In the genomic region with DNA sequence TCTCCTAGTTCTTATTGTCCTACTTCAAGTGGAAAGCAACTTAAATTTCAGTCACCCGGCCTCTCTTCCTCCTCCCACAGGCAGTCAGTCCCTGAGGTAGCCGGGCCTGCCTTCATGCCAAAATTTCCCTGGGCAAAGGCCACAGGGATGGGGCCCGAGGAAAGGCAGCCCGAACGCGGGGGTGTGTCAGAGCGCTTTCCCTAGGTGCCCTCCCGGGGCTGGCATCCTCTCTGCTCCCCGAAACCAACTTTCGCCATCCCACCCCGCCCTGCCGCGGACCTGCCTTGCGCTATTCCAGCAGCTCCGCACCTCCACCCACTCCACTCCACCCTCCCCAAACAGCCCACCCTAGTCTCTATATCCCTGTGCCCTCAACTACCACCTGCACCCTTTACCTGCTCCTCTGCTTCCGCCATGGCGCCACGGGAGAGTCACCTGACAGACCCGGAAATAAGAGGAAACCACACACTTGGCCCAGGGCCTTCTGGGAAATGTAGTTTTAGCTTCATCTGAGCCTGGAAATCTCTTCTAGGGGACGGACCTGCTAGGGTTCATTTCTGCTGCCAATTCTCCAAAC, we compare ENCODE assay signal across 8 cellular contexts. TPM values are rescaled to one million over a fixed set of nuclear protein-coding genes. Genes with fewer than 3 reads are reported as not detected.
DNase-seq lines count a peak whose midpoint lies in the region; FAIRE-seq and TF ChIP-seq lines count a peak whose summit lies in the region.

Gene VPS41 (minus strand): TSS at position 433 of the 577 bp plus-strand sequence. CDS start 17 bp downstream, at position 416.

- WGBS in suprapubic skin: 0% methylated on average over 15 of the region's 20 CpGs

- DNase-seq in H54 (ENCODE audit: insufficient read length, low spot score): peak; percentile 92
- DNase-seq in LoVo (ENCODE audit: low spot score): peak; percentile 88
- peak; percentile 70 for DNase-seq in SK-N-DZ (ENCODE audit: low spot score)
- DNase-seq in activated naive CD4-positive, alpha-beta T cell treated with anti-CD3 and anti-CD28 coated beads for 36 hours: peak; percentile 87
- DNase-seq in globus pallidus (ENCODE audit: low spot score): peak; percentile 80
- peak; percentile 61 for DNase-seq in occipital lobe (lab: John Stamatoyannopoulos, UW)
- peak; percentile 79 to 84 for DNase-seq in suprapubic skin (ENCODE audit: low spot score in 2 of 2)

- CTCF ChIA-PET in activated naive CD4-positive, alpha-beta T cell treated with anti-CD3 and anti-CD28 coated beads for 36 hours (lab: Charles Lee): no interaction called here

- FAIRE-seq in G401.6 (lab: Jason Lieb, UNC) (peak; percentile 95), H54 (lab: Jason Lieb, UNC) (peak; percentile 96)

- H3K27me3 Mint-ChIP-seq in activated naive CD4-positive, alpha-beta T cell treated with anti-CD3 and anti-CD28 coated beads for 36 hours (ENCODE audit: low read depth): no peaks in the 10 kb centered on the region

- peak within 1 kb of the TSS; percentile 51 for H3K27ac ChIP-seq in suprapubic skin

- H3K27ac Mint-ChIP-seq in activated naive CD4-positive, alpha-beta T cell treated with anti-CD3 and anti-CD28 coated beads for 36 hours: peak within 1 kb of the TSS; percentile 72

- TF ChIP-seq EP300 in suprapubic skin (IDR thresholded peaks at IDR 0.05): no peak

- peaks cover 17% of the 10 kb centered on the region for H3K4me1 ChIP-seq in suprapubic skin

- intact Hi-C loops in activated naive CD4-positive, alpha-beta T cell treated with anti-CD3 and anti-CD28 coated beads for 36 hours (cut with micrococcal nuclease): loop anchor here (2.0 to 5.0 kb wide), 4 partner anchors 112 to 732 kb away; partner anchors contain the start of genes RALA, STARD3NL and YAE1

- no peak for TF ChIP-seq CTCF in suprapubic skin (IDR thresholded peaks at IDR 0.05)

- no peaks in the 10 kb centered on the region for H3K27me3 ChIP-seq in suprapubic skin

- TF ChIP-seq POLR2A in H54 (IDR thresholded peaks at IDR 0.05; ENCODE audit: low read depth, low read length) (peak; percentile 36; the same call in 1 of the 2 replicates), suprapubic skin (IDR thresholded peaks at IDR 0.05) (no peak)

- H3K4me3 Mint-ChIP-seq in activated naive CD4-positive, alpha-beta T cell treated with anti-CD3 and anti-CD28 coated beads for 36 hours: peak within 1 kb of the TSS; percentile 91

- no peaks in the 10 kb centered on the region for H3K9me3 Mint-ChIP-seq in activated naive CD4-positive, alpha-beta T cell treated with anti-CD3 and anti-CD28 coated beads for 36 hours

- H3K4me3 ChIP-seq in suprapubic skin: peak within 1 kb of the TSS; percentile 95

- H3K9me3 ChIP-seq in suprapubic skin: no peaks in the 10 kb centered on the region

- peaks cover 40% of the 10 kb centered on the region for H3K4me1 Mint-ChIP-seq in activated naive CD4-positive, alpha-beta T cell treated with anti-CD3 and anti-CD28 coated beads for 36 hours (ENCODE audit: low read depth)

- H3K36me3 ChIP-seq in suprapubic skin: no peaks in the 10 kb centered on the region

- peaks cover 6% of the 10 kb centered on the region for H3K36me3 Mint-ChIP-seq in activated naive CD4-positive, alpha-beta T cell treated with anti-CD3 and anti-CD28 coated beads for 36 hours (ENCODE audit: low read depth)

RNA-seq across cellular contexts. Expression of gene VPS41, which starts in this region (rescaled TPM):
- 23.1 and 26.4 TPM in 2 replicates for polyA plus RNA-seq in SK-N-DZ (2014; cell fraction: cytosol; rRNA removed)
- polyA plus RNA-seq in SK-N-DZ (2014; cell fraction: nucleus; rRNA removed): 67.6 and 105 TPM in 2 replicates
- total RNA-seq in activated naive CD4-positive, alpha-beta T cell treated with anti-CD3 and anti-CD28 coated beads for 36 hours: 10 to 100 TPM; 51.1 to 57.8 TPM
- total RNA-seq in occipital lobe (86.9 TPM), suprapubic skin (10 to 100 TPM; 28.6 to 65.5 (median 38.1) TPM)

Comparison
In these comparisons a context has a peak if more than half of its experiments do, and no peak if none do; other contexts are left out.
1. Peak in every context shown above with its lines: DNase-seq, H3K4me3 ChIP-seq and H3K27ac ChIP-seq.